ENCODE assay signal across 2 cellular contexts in genomic region chr6:27892596-27893058, GRCh38.
A peak's percentile ranks its signal among the peaks of the same experiment; 100 is the strongest.
TF ChIP-seq lines count a peak whose summit lies in the region.

No MANE protein-coding gene starts in this region.

TF ChIP-seq in A549, 52 proteins besides CTCF, POLR2A, EP300 and RAD21 (continued from another document):
- TF ChIP-seq PHF8 (IDR thresholded peaks at IDR 0.05; ENCODE audit: borderline replicate concordance, low read depth): peak; percentile 61; the same call in 1 of the 2 replicates

TF ChIP-seq in K562, 482 proteins besides CTCF, POLR2A, EP300 and RAD21 (continued from another document and continues in another):
- TF ChIP-seq HOXB6 (CRISPR knock-in tag; IDR thresholded peaks at IDR 0.05; ENCODE audit: borderline replicate concordance): no peak
- TF ChIP-seq NR2F6 (CRISPR knock-in tag; IDR thresholded peaks at IDR 0.05): peak; percentile 89; the same call in 1 of the 2 replicates
- 0 out of 2 replicates have a peak, but pooled peaks have one; percentile 78 for TF ChIP-seq ERF (CRISPR knock-in tag; IDR thresholded peaks at IDR 0.05)
- TF ChIP-seq ZNF224 (CRISPR knock-in tag; IDR thresholded peaks at IDR 0.05): peak; percentile 87
- peak; percentile 100 for TF ChIP-seq HNRNPL (IDR thresholded peaks at IDR 0.05; ENCODE audit: low read depth, low read length)
- TF ChIP-seq MLLT1 (IDR thresholded peaks at IDR 0.05): peak; percentile 99 to 100
- no peak for TF ChIP-seq PHB2 (IDR thresholded peaks at IDR 0.05; ENCODE audit: low read depth)
- no peak for TF ChIP-seq PTRF (tag; IDR thresholded peaks at IDR 0.05)
- TF ChIP-seq RERE (CRISPR knock-in tag; IDR thresholded peaks at IDR 0.05; ENCODE audit: borderline replicate concordance): peak; percentile 95
- peak; percentile 31; the same call in 1 of the 2 replicates for TF ChIP-seq ZNF324 (CRISPR knock-in tag; IDR thresholded peaks at IDR 0.05)
- TF ChIP-seq RBFOX2 (IDR thresholded peaks at IDR 0.05; ENCODE audit: low read depth, low read length): no peak
- TF ChIP-seq THRAP3 (IDR thresholded peaks at IDR 0.05; ENCODE audit: borderline replicate concordance): peak; percentile 96
- no peak; the same call in 1 of the 2 replicates for TF ChIP-seq ARID1B (IDR thresholded peaks at IDR 0.05)
- TF ChIP-seq SRSF1 (IDR thresholded peaks at IDR 0.05; ENCODE audit: low read depth, low read length): peak; percentile 97
- TF ChIP-seq XRCC5 (IDR thresholded peaks at IDR 0.05; ENCODE audit: low read depth, low read length): peak; percentile 85; the same call in 1 of the 2 replicates
- peak; percentile 99 for TF ChIP-seq E2F5 (CRISPR knock-in tag; IDR thresholded peaks at IDR 0.05)
- TF ChIP-seq CCAR2 (IDR thresholded peaks at IDR 0.05; ENCODE audit: low read depth, low read length): 0 out of 2 replicates have a peak, but pooled peaks have one; percentile 3
- peak; percentile 99 for TF ChIP-seq ZC3H4 (CRISPR knock-in tag; IDR thresholded peaks at IDR 0.05; ENCODE audit: borderline replicate concordance)
- 0 out of 2 replicates have a peak, but pooled peaks have one; percentile 71 for TF ChIP-seq ZNF212 (CRISPR knock-in tag; IDR thresholded peaks at IDR 0.05)
- no peak for TF ChIP-seq POU5F1 (IDR thresholded peaks at IDR 0.05; ENCODE audit: borderline replicate concordance, low read depth, low read length, partially characterized antibody)
- peak in 1 of 3 experiments; percentile 51 for TF ChIP-seq YY1 (IDR thresholded peaks at IDR 0.05; ENCODE audit: borderline replicate concordance in 1 of 3, control insufficient read depth in 1 of 3, extremely low read depth in 1 of 3, insufficient read depth in 3 of 3, insufficient read length in 1 of 3, insufficient replicate concordance in 2 of 3, low read depth in 1 of 3, low read length in 2 of 3)
- no peak for TF ChIP-seq HNRNPUL1 (IDR thresholded peaks at IDR 0.05; ENCODE audit: low read length)
- TF ChIP-seq TAF15 (IDR thresholded peaks at IDR 0.05; ENCODE audit: low read depth, low read length): peak; percentile 93; the same call in 1 of the 2 replicates
- TF ChIP-seq TAF9B (IDR thresholded peaks at IDR 0.05; ENCODE audit: partially characterized antibody): no peak
- peak; percentile 53; the same call in 1 of the 2 replicates for TF ChIP-seq MGA (IDR thresholded peaks at IDR 0.05)
- no peak for TF ChIP-seq ZNF583 (CRISPR knock-in tag; IDR thresholded peaks at IDR 0.05)
